ENCODE assay signal across 15 cellular contexts in genomic region chr11:134071766-134072403, GRCh38. TPM values are rescaled to one million over a fixed set of nuclear protein-coding genes. Genes with fewer than 3 reads are reported as not detected.
DNase-seq lines count a peak whose midpoint lies in the region; ATAC-seq and TF ChIP-seq lines count a peak whose summit lies in the region.
"Had no signal": no experiment of that assay in that cellular context is flagged by ENCODE, and none has a peak within 500 bp of the region (broad histone marks: within the 10 kb centered on the region; RNA-seq: fewer than 3 reads in every experiment).

No MANE protein-coding gene starts in this region.

- H3K4me3 Mint-ChIP-seq in progenitor cell of endocrine pancreas (ENCODE audit: low read depth) = no peak overlapping the region

- H3K27me3 ChIP-seq in A673 (replicated peaks; ENCODE audit: insufficient read depth, low read depth, low read length, poor library complexity) = peaks cover 54% of the 10 kb centered on the region
- H3K27me3 ChIP-seq: right lobe of liver had no signal

- no peak overlapping the region for H3K27ac Mint-ChIP-seq in progenitor cell of endocrine pancreas
- H3K27ac Mint-ChIP-seq: activated T-helper 2 cell treated with anti-CD3 and anti-CD28 coated beads, Interferon-gamma antibody, Interleukin-2, Interleukin-4, amounts not matched to agents 10 μg/mL and 5 μg/mL and 100 μg/mL, durations not matched to agents 14 hours and 24 hours and 36 hours had no signal

- ATAC-seq in GM21576 (IDR thresholded peaks at IDR 0.05; ENCODE audit: unreplicated experiment) = no peak
- ATAC-seq: HepG2, right lobe of liver had no signal

- no peaks in the 10 kb centered on the region for H3K36me3 Mint-ChIP-seq in progenitor cell of endocrine pancreas (ENCODE audit: insufficient read depth)

- CTCF ChIA-PET in HEK293 (lab: Yijun Ruan, JAX) = interaction anchor here (0.6 to 1.5 kb wide), 8 partner anchors 11 to 135 kb away, joined by 3 to 9 read pairs (median 4); no protein-coding TSS in a partner anchor
- CTCF ChIA-PET in A673 (lab: Charles Lee) = interaction anchor here (0.6 kb wide), 1 partner anchor 58 kb away, joined by 4 read pairs; no protein-coding TSS in a partner anchor

- DNase-seq in NCI-H1930 (lab: John Stamatoyannopoulos, UW) (peak; percentile 24 to 36), progenitor cell of endocrine pancreas (ENCODE audit: low spot score, unreplicated experiment) (no peak), ecto neural progenitor cell (ENCODE audit: low spot score) (no peak), A673 (ENCODE audit: low spot score) (no peak)
- no peak for DNase-seq in activated CD4-positive, alpha-beta T cell treated with anti-CD3 and anti-CD28 coated beads for 4 hours
- DNase-seq: activated CD4-positive, alpha-beta T cell treated with anti-CD3 and anti-CD28 coated beads for 1 hour; erythroblast; HCEC 1CT; right lobe of liver had no signal

- H3K36me3 ChIP-seq in HEK293 (ENCODE audit: control insufficient read depth in 2 of 2, insufficient read depth in 1 of 2, low read length in 2 of 2) = no peaks in the 10 kb centered on the region
- H3K36me3 ChIP-seq in A673 (ENCODE audit: insufficient read depth, low read length, poor library complexity, severe bottlenecking) = no peaks in the 10 kb centered on the region
- H3K36me3 ChIP-seq: cardiac muscle cell, right lobe of liver had no signal

- H3K4me1 Mint-ChIP-seq in progenitor cell of endocrine pancreas (ENCODE audit: low read depth) = peaks cover 7% of the 10 kb centered on the region

- H3K9me3 ChIP-seq in HEK293 (ENCODE audit: control insufficient read depth, insufficient read depth, low read depth, low read length) (no peaks in the 10 kb centered on the region), A673 (ENCODE audit: low read depth, low read length, poor library complexity, severe bottlenecking) (no peaks in the 10 kb centered on the region)
- H3K9me3 ChIP-seq: right lobe of liver had no signal

- intact Hi-C loops in A673 (cut with micrococcal nuclease; ENCODE audit: unreplicated experiment) = no loop called here

- H3K27ac ChIP-seq in HEK293 (ENCODE audit: extremely low read depth, low read depth, low read length) (no peak overlapping the region), cingulate gyrus (ENCODE audit: low read depth, low read length) (peak overlapping the region; percentile 10), A673 (ENCODE audit: low read depth, low read length, poor library complexity, severe bottlenecking) (no peak overlapping the region)
- H3K27ac ChIP-seq: cardiac muscle cell, right lobe of liver had no signal

- no peak for TF ChIP-seq CTCF in HEK293 (tag by site-specific recombination; IDR thresholded peaks at IDR 0.05)
- peak; percentile 26 for TF ChIP-seq CTCF in progenitor cell of endocrine pancreas (IDR thresholded peaks at IDR 0.05; ENCODE audit: unreplicated experiment)
- no peak for TF ChIP-seq CTCF in A673 (conservative IDR thresholded peaks at IDR 0.05; ENCODE audit: low read depth, low read length)

- H3K4me3 ChIP-seq in HEK293 (ENCODE audit: low read depth, low read length) (no peak overlapping the region), A673 (ENCODE audit: low read depth, low read length, poor library complexity, severe bottlenecking) (no peak overlapping the region)
- H3K4me3 ChIP-seq: cardiac muscle cell, right lobe of liver had no signal

- peaks cover 23% of the 10 kb centered on the region for H3K27me3 Mint-ChIP-seq in progenitor cell of endocrine pancreas

- POLR2A ChIA-PET in HEK293 (lab: Yijun Ruan, JAX) (no interaction called here), A673 (lab: Charles Lee; ENCODE audit: low non-redundant PET) (interaction anchor here (0.6 kb wide), 1 partner anchor 113 kb away, joined by 3 read pairs; no protein-coding TSS in a partner anchor)

- no peaks in the 10 kb centered on the region for H3K9me3 Mint-ChIP-seq in progenitor cell of endocrine pancreas (ENCODE audit: low read depth)
- H3K9me3 Mint-ChIP-seq: activated T-helper 2 cell treated with anti-CD3 and anti-CD28 coated beads, Interferon-gamma antibody, Interleukin-2, Interleukin-4, amounts not matched to agents 10 μg/mL and 5 μg/mL and 100 μg/mL, durations not matched to agents 14 hours and 24 hours and 36 hours had no signal

- no TSS peak for BruUV-seq in A673 (replicated peaks; lab: Mats Ljungman, UMichigan)

- H3K4me1 ChIP-seq in HEK293 (ENCODE audit: control insufficient read depth, insufficient read depth, low read length) = peaks cover 14% of the 10 kb centered on the region; the same call in 1 of the 2 replicates
- peaks cover 9% of the 10 kb centered on the region for H3K4me1 ChIP-seq in A673 (ENCODE audit: insufficient read depth, low read length, poor library complexity, severe bottlenecking)
- H3K4me1 ChIP-seq: right lobe of liver had no signal

TF ChIP-seq in HEK293, 187 proteins besides CTCF, POLR2A, EP300 and RAD21:
- TF ChIP-seq SCRT2 (tag by site-specific recombination; IDR thresholded peaks at IDR 0.05) (peak; percentile 38; the same call in 1 of the 2 replicates), PBX3 (CRISPR knock-in tag; IDR thresholded peaks at IDR 0.05) (no peak)

RNA-seq across cellular contexts. Expression of gene JAM3, which starts 3.0 kb away (rescaled TPM):
- total RNA-seq in progenitor cell of endocrine pancreas (37.0 and 37.6 TPM in 2 replicates), A673 (2021) (9.0 and 14.5 TPM in 2 replicates)

Comparison
In these comparisons a context has a peak if more than half of its experiments do, and no peak if none do; other contexts are left out.
1. DNase-seq: peak in NCI-H1930 (2 of 2); none in progenitor cell of endocrine pancreas (single experiment), ecto neural progenitor cell (single experiment), A673 (single experiment) and activated CD4-positive, alpha-beta T cell treated with anti-CD3 and anti-CD28 coated beads for 4 hours (0 of 2).